Comparison of ENCODE assay signal across 19 cellular contexts in genomic region chr9:134388976-134389375, GRCh38.
A peak's percentile ranks its signal among the peaks of the same experiment; 100 is the strongest.
DNase-seq lines count a peak whose midpoint lies in the region; ATAC-seq and TF ChIP-seq lines count a peak whose summit lies in the region.
"Had no signal": no experiment of that assay in that cellular context is flagged by ENCODE, and none has a peak within 500 bp of the region (broad histone marks: within the 10 kb centered on the region; RNA-seq: fewer than 3 reads in every experiment).

No MANE protein-coding gene starts in this region.

- no peak for ATAC-seq in body of pancreas
- no peak for ATAC-seq in memory B cell (ENCODE audit: low read depth)
- no peak for ATAC-seq in stimulated activated effector memory CD8-positive, alpha-beta T cell treated with anti-CD3 and anti-CD28 coated beads, Interleukin-12 subunit alpha, Interleukin-12 subunit beta, amount 100 ng/mL, for 72 hours
- ATAC-seq in GM23338: no peak
- no peak for ATAC-seq in omental fat pad (ENCODE audit: low FRiP score)
- ATAC-seq: A549 had no signal

- H3K9me2 ChIP-seq in Loucy (replicated peaks; ENCODE audit: low read depth, low read length) (no peaks in the 10 kb centered on the region), GM23338 (ENCODE audit: insufficient read depth) (no peaks in the 10 kb centered on the region)

- H3K9me3 ChIP-seq in Loucy (ENCODE audit: insufficient read depth, low read depth, low read length): no peaks in the 10 kb centered on the region
- H3K9me3 ChIP-seq in body of pancreas: no peaks in the 10 kb centered on the region
- H3K9me3 ChIP-seq: A549, Caco-2 had no signal

- peak overlapping the region; percentile 95 for H3K27ac Mint-ChIP-seq in memory B cell
- H3K27ac Mint-ChIP-seq in stimulated activated effector memory CD8-positive, alpha-beta T cell treated with anti-CD3 and anti-CD28 coated beads, Interleukin-12 subunit alpha, Interleukin-12 subunit beta, amount 100 ng/mL, for 72 hours: peak overlapping the region; percentile 42
- no peak overlapping the region for H3K27ac Mint-ChIP-seq in GM23338

- H3K4me2 ChIP-seq in Loucy (ENCODE audit: low read depth, low read length, poor library complexity, severe bottlenecking): peak overlapping the region; percentile 96
- no peak overlapping the region for H3K4me2 ChIP-seq in GM23338
- H3K4me2 ChIP-seq: A549 had no signal

- intact Hi-C loops in body of pancreas (cut with DNase I): no loop called here

- no peaks in the 10 kb centered on the region for H3K27me3 Mint-ChIP-seq in memory B cell
- H3K27me3 Mint-ChIP-seq in GM23338 (ENCODE audit: insufficient read depth, low read depth, poor library complexity): peaks cover 3% of the 10 kb centered on the region

- no peaks in the 10 kb centered on the region for H3K36me3 Mint-ChIP-seq in memory B cell
- H3K36me3 Mint-ChIP-seq in stimulated activated effector memory CD8-positive, alpha-beta T cell treated with anti-CD3 and anti-CD28 coated beads, Interleukin-12 subunit alpha, Interleukin-12 subunit beta, amount 100 ng/mL, for 72 hours: peaks cover 36% of the 10 kb centered on the region
- H3K36me3 Mint-ChIP-seq in GM23338 (ENCODE audit: low read depth): no peaks in the 10 kb centered on the region

- H3K4me1 Mint-ChIP-seq in memory B cell (peaks cover 35% of the 10 kb centered on the region), GM23338 (no peaks in the 10 kb centered on the region)
- H3K4me1 Mint-ChIP-seq in stimulated activated effector memory CD8-positive, alpha-beta T cell treated with anti-CD3 and anti-CD28 coated beads, Interleukin-12 subunit alpha, Interleukin-12 subunit beta, amount 100 ng/mL, for 72 hours: peaks cover 65% of the 10 kb centered on the region

- no peak overlapping the region for H2AFZ ChIP-seq in Loucy (ENCODE audit: low read length)
- no peak overlapping the region for H2AFZ ChIP-seq in GM23338

- H3K4me3 ChIP-seq in Loucy (ENCODE audit: low read length, poor library complexity, severe bottlenecking): peak overlapping the region; percentile 81
- H3K4me3 ChIP-seq in body of pancreas: no peak overlapping the region
- no peak overlapping the region for H3K4me3 ChIP-seq in GM23338
- no peak overlapping the region for H3K4me3 ChIP-seq in foreskin fibroblast (ENCODE audit: low read depth in 1 of 2, low read length in 2 of 2)
- H3K4me3 ChIP-seq: A549 had no signal

- peaks cover 42% of the 10 kb centered on the region for H4K20me1 ChIP-seq in Loucy (ENCODE audit: insufficient read depth, low read length, poor library complexity, severe bottlenecking)
- peaks cover 6% of the 10 kb centered on the region; the same call in 1 of the 2 replicates for H4K20me1 ChIP-seq in GM23338 (replicated peaks; ENCODE audit: insufficient read depth)

- H3K9ac ChIP-seq in Loucy (ENCODE audit: low read depth, low read length, poor library complexity, severe bottlenecking): peak overlapping the region; percentile 58

- no peak for TF ChIP-seq POLR2A in body of pancreas (IDR thresholded peaks at IDR 0.05)

- H3K27me3 ChIP-seq in Loucy (ENCODE audit: insufficient read depth, low read length, poor library complexity, severe bottlenecking) (no peaks in the 10 kb centered on the region), body of pancreas (no peaks in the 10 kb centered on the region), GM23338 (ENCODE audit: insufficient read depth) (no peaks in the 10 kb centered on the region)

- H3K27ac ChIP-seq in body of pancreas (peak overlapping the region in 3 of 4 donors; percentile 7 to 70 (median 64)), GM23338 (ENCODE audit: low read depth) (no peak overlapping the region)

- TF ChIP-seq CTCF in Loucy (conservative IDR thresholded peaks at IDR 0.05; ENCODE audit: low read length): no peak
- TF ChIP-seq CTCF in body of pancreas (IDR thresholded peaks at IDR 0.05): no peak
- no peak for TF ChIP-seq CTCF in GM23338 (conservative IDR thresholded peaks at IDR 0.05; ENCODE audit: low read depth in 2 of 2)
- TF ChIP-seq CTCF in omental fat pad (IDR thresholded peaks at IDR 0.05): no peak
- TF ChIP-seq CTCF in foreskin fibroblast (IDR thresholded peaks at IDR 0.05; ENCODE audit: low read depth, low read length): no peak

- H3K4me1 ChIP-seq in Loucy (ENCODE audit: insufficient read depth, low read length, poor library complexity, severe bottlenecking) (peaks cover 91% of the 10 kb centered on the region), body of pancreas (peaks cover 71% of the 10 kb centered on the region), GM23338 (ENCODE audit: insufficient read depth) (no peaks in the 10 kb centered on the region)
- H3K4me1 ChIP-seq: Caco-2 had no signal

- H3K4me3 Mint-ChIP-seq in memory B cell: no peak overlapping the region
- H3K4me3 Mint-ChIP-seq in stimulated activated effector memory CD8-positive, alpha-beta T cell treated with anti-CD3 and anti-CD28 coated beads, Interleukin-12 subunit alpha, Interleukin-12 subunit beta, amount 100 ng/mL, for 72 hours: no peak overlapping the region
- no peak overlapping the region for H3K4me3 Mint-ChIP-seq in GM23338

- H3K79me2 ChIP-seq in Loucy (ENCODE audit: insufficient read depth, low read length) (peaks cover 100% of the 10 kb centered on the region), GM23338 (replicated peaks; ENCODE audit: insufficient read depth) (peaks cover 43% of the 10 kb centered on the region)

- H3K36me3 ChIP-seq in Loucy (ENCODE audit: insufficient read depth, low read length): no peaks in the 10 kb centered on the region
- H3K36me3 ChIP-seq in body of pancreas (replicated peaks in 1 of 2; ENCODE audit: insufficient read depth in 1 of 2, low read depth in 2 of 2): no peaks in the 10 kb centered on the region
- no peaks in the 10 kb centered on the region for H3K36me3 ChIP-seq in GM23338 (ENCODE audit: insufficient read depth)

- 61 to 78% methylated on average over 16 to 17 of the region's 17 CpGs for WGBS in body of pancreas, 2 donors

- no peaks in the 10 kb centered on the region for H3F3A ChIP-seq in Loucy (ENCODE audit: low read depth)
- H3F3A ChIP-seq in GM23338 (replicated peaks; ENCODE audit: low read depth): no peaks in the 10 kb centered on the region

- H3K9me3 Mint-ChIP-seq in memory B cell (peaks cover 2% of the 10 kb centered on the region), GM23338 (peaks cover 2% of the 10 kb centered on the region; the same call in 1 of the 3 replicates)
- peaks cover 2% of the 10 kb centered on the region for H3K9me3 Mint-ChIP-seq in stimulated activated effector memory CD8-positive, alpha-beta T cell treated with anti-CD3 and anti-CD28 coated beads, Interleukin-12 subunit alpha, Interleukin-12 subunit beta, amount 100 ng/mL, for 72 hours

- DNase-seq in body of pancreas: no peak
- DNase-seq in memory B cell (ENCODE audit: low spot score in 2 of 2): no peak
- no peak for DNase-seq in stimulated activated effector memory CD8-positive, alpha-beta T cell treated with anti-CD3 and anti-CD28 coated beads, Interleukin-12 subunit alpha, Interleukin-12 subunit beta, amount 100 ng/mL, for 72 hours (ENCODE audit: low spot score in 2 of 2)
- no peak for DNase-seq in NCI-H1048 (lab: John Stamatoyannopoulos, UW)
- no peak for DNase-seq in GM23338 (ENCODE audit: low spot score)
- no peak for DNase-seq in omental fat pad (ENCODE audit: low spot score)
- no peak for DNase-seq in foreskin fibroblast
- DNase-seq: Caco-2, DMS153, EL, H7, MM.1S, NCI-H1105, NCI-H1694 treated with DMSO at 0.1 percent for 48 hours, NCI-H345, NCI-H526 treated with DMSO at 0.1 percent for 48 hours, SIG-M5 had no signal
